In the genomic region with DNA sequence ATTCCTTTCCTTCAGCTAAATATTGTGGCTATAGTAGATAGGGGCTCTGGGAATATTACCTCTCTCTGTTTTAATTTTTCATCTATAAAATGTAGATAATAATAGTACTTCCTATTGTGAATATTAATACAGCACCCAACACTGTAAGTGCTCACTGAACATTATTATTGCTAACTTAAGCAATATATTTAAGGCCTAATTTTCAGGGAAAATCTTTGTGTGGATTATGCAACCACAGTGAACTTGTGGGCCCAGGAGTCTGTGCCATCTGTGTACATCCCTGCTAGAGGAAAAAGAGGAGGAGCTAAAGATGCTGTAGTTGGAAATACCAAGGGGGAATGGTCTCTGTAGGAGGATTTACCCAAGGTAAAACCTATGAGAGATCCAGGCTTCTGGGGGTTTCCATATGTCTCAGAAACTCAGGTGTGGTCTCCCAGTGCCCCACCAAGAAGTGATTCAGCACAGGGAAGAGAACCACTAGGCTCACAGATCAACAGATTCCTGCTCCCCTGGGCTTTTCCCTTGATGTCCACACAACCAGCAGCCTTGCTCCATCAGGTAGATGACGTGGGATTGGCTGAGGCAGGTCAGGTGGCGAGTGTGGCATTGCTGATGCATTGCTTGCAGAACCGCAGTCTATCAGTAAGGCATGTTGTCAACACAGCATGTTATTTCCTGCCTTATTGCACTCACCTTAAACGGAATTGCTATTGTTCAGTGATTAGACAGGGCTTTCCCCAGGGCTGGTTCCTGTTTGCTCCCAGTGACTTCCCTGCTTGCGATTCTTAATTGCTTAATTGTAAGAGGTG, we compare ENCODE assay signal across 8 cellular contexts.
DNase-seq lines count a peak whose midpoint lies in the region; ATAC-seq and TF ChIP-seq lines count a peak whose summit lies in the region.

No MANE protein-coding gene starts in this region.

- ATAC-seq in GM19467 (IDR thresholded peaks at IDR 0.05; ENCODE audit: unreplicated experiment) (no peak), HG02623 (IDR thresholded peaks at IDR 0.05; ENCODE audit: unreplicated experiment) (no peak)

- TF ChIP-seq POLR2A in GM19193 (IDR thresholded peaks at IDR 0.05; ENCODE audit: extremely low read depth, insufficient read depth, insufficient read length) = peak; percentile 51

- DNase-seq in NCI-H2081 treated with DMSO at 0.1 percent for 48 hours (lab: John Stamatoyannopoulos, UW) (peak; percentile 18), activated T-cell treated with anti-CD3 and anti-CD28 coated beads for 48 hours (ENCODE audit: low read depth) (peak; percentile 59), iPS-NIHi11 (ENCODE audit: low spot score) (peak; percentile 53), midbrain (lab: John Stamatoyannopoulos, UW) (no peak)
- DNase-seq in stimulated activated CD8-positive, alpha-beta memory T cell treated with anti-CD3 and anti-CD28 coated beads, Interleukin-2, amount 100 ng/mL, for 1 hour (ENCODE audit: low read depth in 2 of 2) = peak; percentile 45 to 59
